Comparison of ENCODE assay signal across 8 cellular contexts in genomic region chr11:120168960-120169681, GRCh38. TPM values are rescaled to one million over a fixed set of nuclear protein-coding genes. Genes with fewer than 3 reads are reported as not detected.
DNase-seq lines count a peak whose midpoint lies in the region; ATAC-seq, FAIRE-seq and TF ChIP-seq lines count a peak whose summit lies in the region.

No MANE protein-coding gene starts in this region.

- FAIRE-seq in pancreas (lab: Jason Lieb, UNC) = no peak

- H3K4me3 ChIP-seq in heart right ventricle = peak overlapping the region; percentile 27 to 62 (median 56)
- peak overlapping the region; percentile 43 to 81 (median 61) for H3K4me3 ChIP-seq in pancreas
- H3K4me3 ChIP-seq in transverse colon = peak overlapping the region; percentile 35 to 58 (median 44)

- peak overlapping the region in 7 of 10 donors; percentile 9 to 53 (median 37) for H3K27ac ChIP-seq in heart right ventricle
- H3K27ac ChIP-seq in pancreas = peak overlapping the region in 1 of 4 donors; percentile 21
- H3K27ac ChIP-seq in transverse colon = peak overlapping the region in 2 of 4 donors; percentile 26 to 30

- ATAC-seq in heart right ventricle (peak; percentile 83 to 95 (median 92)), pancreas (peak; percentile 94 to 96 (median 95)), GM21515 (IDR thresholded peaks at IDR 0.05; ENCODE audit: unreplicated experiment) (no peak)

- H3K4me1 ChIP-seq in heart right ventricle = peaks cover 3 to 32% (median 17%) of the 10 kb centered on the region in 9 donors
- peaks cover 0 to 3% (median 0%) of the 10 kb centered on the region in 3 donors for H3K4me1 ChIP-seq in pancreas
- H3K4me1 ChIP-seq in transverse colon = peaks cover 6 to 22% (median 17%) of the 10 kb centered on the region in 4 donors

- WGBS in heart right ventricle, 2 donors = 1% methylated on average over 62 to 71 of the region's 71 CpGs
- 1% methylated on average over 32 to 71 of the region's 71 CpGs for WGBS in pancreas, 2 donors
- 2% methylated on average over 60 of the region's 71 CpGs; no CpG with 5 or more reads in 1 of the 2 donors for WGBS in transverse colon (ENCODE audit: low coverage in 1 of 2), 2 donors

- H3K36me3 ChIP-seq in heart right ventricle (no peaks in the 10 kb centered on the region), pancreas (no peaks in the 10 kb centered on the region), transverse colon (no peaks in the 10 kb centered on the region)

- H3K27me3 ChIP-seq in heart right ventricle = peaks cover 0 to 99% (median 67%) of the 10 kb centered on the region in 7 donors
- H3K27me3 ChIP-seq in pancreas = no peaks in the 10 kb centered on the region
- peaks cover 57% of the 10 kb centered on the region for H3K27me3 ChIP-seq in transverse colon

- in situ Hi-C loops in transverse colon (cut with MboI; ENCODE audit: low pct_ligation_motif_present in 1 of 4, low pct_unique_long_range_greater_than_20kb in 1 of 4, low sequenced_read_pairs in 3 of 4) = no loop called here

- TF ChIP-seq EP300 in transverse colon (IDR thresholded peaks at IDR 0.05; ENCODE audit: low read depth) = no peak

- DNase-seq in COLO668 (lab: John Stamatoyannopoulos, UW; ENCODE audit: unreplicated experiment) (peak; percentile 37), HPDE6-E6E7 (ENCODE audit: extremely low spot score) (peak; percentile 67), SK-N-DZ (ENCODE audit: low spot score) (peak; percentile 42), heart right ventricle (peak; percentile 44 to 81), pancreas (peak; percentile 63 to 95 (median 80)), transverse colon (peak; percentile 70)
- peak; percentile 33 for DNase-seq in activated naive CD8-positive, alpha-beta T cell treated with anti-CD3 and anti-CD28 coated beads, Interleukin-2, amount 50 U/mL, for 16 hours (ENCODE audit: low read depth, low spot score)

- intact Hi-C loops in heart right ventricle (cut with DNase I) (loop anchor here in 1 of 10 donors (2.0 kb wide), 1 partner anchor 134 kb away; no protein-coding TSS in a partner anchor), pancreas (cut with DNase I) (no loop called here), transverse colon (cut with DNase I; ENCODE audit: low total_unique reads) (no loop called here)

- TF ChIP-seq POLR2A in transverse colon (IDR thresholded peaks at IDR 0.05) = peak; percentile 16

- TF ChIP-seq CTCF in heart right ventricle (IDR thresholded peaks at IDR 0.05) = peak; percentile 80 to 97 (median 93)
- peak; percentile 95 to 99 (median 98) for TF ChIP-seq CTCF in pancreas (IDR thresholded peaks at IDR 0.05)
- peak; percentile 51 to 99 (median 90) for TF ChIP-seq CTCF in transverse colon (IDR thresholded peaks at IDR 0.05)

- H3K9me3 ChIP-seq in heart right ventricle (peaks cover 0 to 17% (median 0%) of the 10 kb centered on the region in 11 donors), pancreas (no peaks in the 10 kb centered on the region), transverse colon (no peaks in the 10 kb centered on the region)

RNA-seq across cellular contexts. Expression of gene TRIM29, which starts 31.2 kb away (rescaled TPM):
- polyA plus RNA-seq in SK-N-DZ (2014; cell fraction: cytosol; rRNA removed) = 0.13 and 0.23 TPM in 2 replicates
- polyA plus RNA-seq in SK-N-DZ (2014; cell fraction: nucleus; rRNA removed) = 0.14 and 1.7 TPM in 2 replicates
- total RNA-seq in heart right ventricle = under 1 TPM in 2 of 10 donors, not detected in 8; 0.30 to 0.64 TPM
- polyA plus RNA-seq in heart right ventricle = under 1 TPM in 1 of 2 donors, not detected in 1; 0.17 TPM
- 1 to 10 TPM in 1 of 6 donors, under 1 TPM in 5; 0.38 to 1.4 (median 0.61) TPM for total RNA-seq in pancreas
- polyA plus RNA-seq in pancreas = 1 to 10 TPM in 1 of 2 donors, under 1 TPM in 1; 0.42 to 1.7 TPM
- total RNA-seq in transverse colon = 1 to 10 TPM in 2 of 4 donors, under 1 TPM in 1, not detected in 1; 0.75 to 7.8 (median 4.4) TPM

RNA-seq across cellular contexts. Expression of gene OAF, which starts 41.7 kb away (rescaled TPM):
- polyA plus RNA-seq in SK-N-DZ (2014; cell fraction: cytosol; rRNA removed) = 1.6 and 3.1 TPM in 2 replicates
- polyA plus RNA-seq in SK-N-DZ (2014; cell fraction: nucleus; rRNA removed) = 0.41 and 2.0 TPM in 2 replicates
- total RNA-seq in heart right ventricle (10 to 100 TPM in 7 of 10 donors, 1 to 10 TPM in 3; 8.4 to 41.6 (median 13.8) TPM), pancreas (10 to 100 TPM; 37.1 to 88.3 (median 49.0) TPM), transverse colon (100 to 1,000 TPM in 3 of 4 donors, 10 to 100 TPM in 1; 78.8 to 553 (median 287) TPM)
- polyA plus RNA-seq in heart right ventricle (10 to 100 TPM; 20.2 to 40.5 TPM), pancreas (10 to 100 TPM; 21.6 to 35.0 TPM)
